In the genomic region with DNA sequence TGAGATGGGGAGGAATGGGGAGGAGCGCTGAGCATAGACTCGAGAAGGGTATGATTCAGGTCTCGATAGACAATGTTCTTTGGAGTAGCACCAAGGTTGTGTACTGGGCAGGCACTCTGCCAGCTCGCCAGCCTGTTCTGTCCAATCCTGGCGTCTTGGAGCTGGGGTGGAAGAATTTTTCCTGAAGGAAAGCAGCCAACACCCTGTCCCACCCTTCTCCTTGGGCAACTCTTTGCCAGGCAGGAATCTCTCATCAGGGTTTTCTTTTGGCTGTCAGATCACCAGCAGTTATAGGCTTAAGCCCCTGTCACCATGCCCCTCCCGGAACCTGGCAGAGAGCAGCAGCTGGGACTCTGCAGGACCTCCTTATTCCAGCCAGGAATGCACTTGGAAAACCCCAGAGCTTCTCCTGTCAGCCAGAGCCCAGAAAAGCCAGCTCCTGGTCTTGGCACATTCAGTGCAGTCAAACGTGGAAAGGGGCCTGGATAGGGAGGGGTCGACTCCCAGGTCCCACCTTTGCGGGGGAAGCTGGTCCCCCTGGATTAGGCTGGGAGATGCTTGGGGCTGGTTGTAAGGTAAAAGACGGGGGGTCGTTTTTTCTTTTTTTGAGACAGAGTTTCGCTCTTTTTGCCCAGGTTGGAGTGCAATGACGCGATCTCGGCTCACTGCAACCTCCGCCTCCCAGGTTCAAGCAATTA, we compare ENCODE assay signal across 9 cellular contexts. TPM values are rescaled to one million over a fixed set of nuclear protein-coding genes. Genes with fewer than 3 reads are reported as not detected.
A peak's percentile ranks its signal among the peaks of the same experiment; 100 is the strongest.
DNase-seq lines count a peak whose midpoint lies in the region; ATAC-seq and TF ChIP-seq lines count a peak whose summit lies in the region.
"Had no signal": no experiment of that assay in that cellular context is flagged by ENCODE, and none has a peak within 500 bp of the region (broad histone marks: within the 10 kb centered on the region; RNA-seq: fewer than 3 reads in every experiment).

No MANE protein-coding gene starts in this region.

- H4K20me1 ChIP-seq in SU-DHL-6 (ENCODE audit: low read depth, low read length) = no peaks in the 10 kb centered on the region

- no peak overlapping the region for H2AFZ ChIP-seq in SU-DHL-6 (ENCODE audit: low read depth, low read length, severe bottlenecking)

- H3K4me3 ChIP-seq in SU-DHL-6 (ENCODE audit: insufficient read depth, low read length, poor library complexity, severe bottlenecking) (no peak overlapping the region), fibroblast of villous mesenchyme (ENCODE audit: low read depth, low read length) (peak overlapping the region; percentile 94), skin epidermis (peak overlapping the region in 6 of 7 experiments; percentile 45 to 81 (median 60))

- peak overlapping the region; percentile 93; the same call in 1 of the 2 replicates for H3K9ac ChIP-seq in SU-DHL-6 (ENCODE audit: low read length)

- ATAC-seq in activated CD4-positive, CD25-positive, alpha-beta regulatory T cell treated with anti-CD3 and anti-CD28 coated beads, Interleukin-2, amount 50 U/mL, for 24 hours = no peak

- no peak for TF ChIP-seq CTCF in SU-DHL-6 (IDR thresholded peaks at IDR 0.05; ENCODE audit: insufficient read depth, low read length, poor library complexity, severe bottlenecking)
- no peak for TF ChIP-seq CTCF in fibroblast of villous mesenchyme (IDR thresholded peaks at IDR 0.05; ENCODE audit: insufficient read depth, low read depth, low read length)

- peaks cover 11% of the 10 kb centered on the region; the same call in 1 of the 2 replicates for H3K9me3 ChIP-seq in SU-DHL-6 (ENCODE audit: insufficient read depth, low read length)

- no peaks in the 10 kb centered on the region for H3K9me2 ChIP-seq in SU-DHL-6 (replicated peaks; ENCODE audit: insufficient read depth, low read length)

- peaks cover 5% of the 10 kb centered on the region; the same call in 1 of the 2 replicates for H3F3A ChIP-seq in SU-DHL-6 (ENCODE audit: insufficient read depth)

- H3K27ac ChIP-seq in SU-DHL-6 (ENCODE audit: low read depth, low read length) (no peak overlapping the region), skin epidermis (peak overlapping the region; percentile 70 to 96 (median 90))

- no peaks in the 10 kb centered on the region for H3K36me3 ChIP-seq in SU-DHL-6 (ENCODE audit: low read length)

- peak overlapping the region; percentile 95 for H3K4me2 ChIP-seq in SU-DHL-6 (ENCODE audit: low read depth, low read length, poor library complexity, severe bottlenecking)

- DNase-seq in NCI-H82 (lab: John Stamatoyannopoulos, UW) (peak; percentile 54), NCI-H82 treated with DMSO at 0.1 percent for 48 hours (lab: John Stamatoyannopoulos, UW; ENCODE audit: unreplicated experiment) (no peak), fibroblast of villous mesenchyme (ENCODE audit: low read depth) (no peak), hippocampal formation (lab: John Stamatoyannopoulos, UW) (no peak), NCI-H1694 (lab: John Stamatoyannopoulos, UW) (no peak)
- DNase-seq: NCI-H2107 had no signal

- no peaks in the 10 kb centered on the region for H3K27me3 ChIP-seq in SU-DHL-6 (ENCODE audit: low read length)

- peaks cover 32% of the 10 kb centered on the region for H3K79me2 ChIP-seq in SU-DHL-6 (ENCODE audit: insufficient read depth, low read length)

RNA-seq across cellular contexts. Expression of a gene that starts 14.4 kb away (rescaled TPM):
- under 0.01 and 1.3 TPM in 2 replicates for total RNA-seq in fibroblast of villous mesenchyme
